Comparison of ENCODE assay signal across 17 cellular contexts in genomic region chr12:51087818-51088217, GRCh38. TPM values are rescaled to one million over a fixed set of nuclear protein-coding genes. Genes with fewer than 3 reads are reported as not detected.
DNase-seq lines count a peak whose midpoint lies in the region; ATAC-seq and TF ChIP-seq lines count a peak whose summit lies in the region.
"Had no signal": no experiment of that assay in that cellular context is flagged by ENCODE, and none has a peak within 500 bp of the region (broad histone marks: within the 10 kb centered on the region; RNA-seq: fewer than 3 reads in every experiment).

No MANE protein-coding gene starts in this region.

- H3K36me3 ChIP-seq in upper lobe of left lung (peaks cover 0 to 14% (median 2%) of the 10 kb centered on the region in 4 donors), suprapubic skin (peaks cover 13% of the 10 kb centered on the region)
- H3K36me3 ChIP-seq: BLaER1 had no signal

- TF ChIP-seq EP300 in upper lobe of left lung (IDR thresholded peaks at IDR 0.05): no peak
- no peak for TF ChIP-seq EP300 in suprapubic skin (IDR thresholded peaks at IDR 0.05)

- peak; percentile 37 for ATAC-seq in GM18519 (IDR thresholded peaks at IDR 0.05; ENCODE audit: low FRiP score, unreplicated experiment)
- ATAC-seq in upper lobe of left lung (ENCODE audit: low FRiP score in 2 of 2): no peak

- TF ChIP-seq CTCF in glutamatergic neuron (IDR thresholded peaks at IDR 0.05; ENCODE audit: partially characterized antibody, unreplicated experiment) (no peak), upper lobe of left lung (IDR thresholded peaks at IDR 0.05) (no peak), suprapubic skin (IDR thresholded peaks at IDR 0.05) (no peak)

- 87 to 94% methylated on average over 3 of the region's 3 CpGs for WGBS in upper lobe of left lung, 2 donors
- WGBS in suprapubic skin: 98% methylated on average over 3 of the region's 3 CpGs

- no peak for TF ChIP-seq POLR2A in upper lobe of left lung (IDR thresholded peaks at IDR 0.05)
- no peak for TF ChIP-seq POLR2A in suprapubic skin (IDR thresholded peaks at IDR 0.05)

- H3K4me1 Mint-ChIP-seq in activated T-helper 1 cell treated with anti-CD3 and anti-CD28 coated beads, Interleukin-12 subunit alpha, Interleukin-12 subunit beta, Interleukin-2, Interleukin-4 antibody, amounts not matched to agents 30 ng/mL and 10 ng/mL and 1 ng/mL, durations not matched to agents 14 hours and 24 hours and 36 hours (ENCODE audit: low read depth): peaks cover 24% of the 10 kb centered on the region
- no peaks in the 10 kb centered on the region for H3K4me1 Mint-ChIP-seq in glutamatergic neuron (ENCODE audit: low read depth, unreplicated experiment)
- H3K4me1 Mint-ChIP-seq: nephron had no signal

- H3K27me3 Mint-ChIP-seq in activated T-helper 1 cell treated with anti-CD3 and anti-CD28 coated beads, Interleukin-12 subunit alpha, Interleukin-12 subunit beta, Interleukin-2, Interleukin-4 antibody, amounts not matched to agents 30 ng/mL and 10 ng/mL and 1 ng/mL, durations not matched to agents 14 hours and 24 hours and 36 hours (ENCODE audit: insufficient read depth): no peaks in the 10 kb centered on the region
- H3K27me3 Mint-ChIP-seq in glutamatergic neuron (ENCODE audit: unreplicated experiment): peaks cover under 1% of the 10 kb centered on the region

- intact Hi-C loops in activated T-helper 1 cell treated with anti-CD3 and anti-CD28 coated beads, Interleukin-12 subunit alpha, Interleukin-12 subunit beta, Interleukin-2, Interleukin-4 antibody, amounts not matched to agents 30 ng/mL and 10 ng/mL and 1 ng/mL, durations not matched to agents 14 hours and 24 hours and 36 hours (cut with micrococcal nuclease): no loop called here

- H3K27ac ChIP-seq in upper lobe of left lung (no peak overlapping the region), suprapubic skin (no peak overlapping the region)
- H3K27ac ChIP-seq: BLaER1, parathyroid adenoma, thoracic aorta had no signal

- H3K36me3 Mint-ChIP-seq in activated T-helper 1 cell treated with anti-CD3 and anti-CD28 coated beads, Interleukin-12 subunit alpha, Interleukin-12 subunit beta, Interleukin-2, Interleukin-4 antibody, amounts not matched to agents 30 ng/mL and 10 ng/mL and 1 ng/mL, durations not matched to agents 14 hours and 24 hours and 36 hours (ENCODE audit: low read depth): peaks cover 10% of the 10 kb centered on the region
- no peaks in the 10 kb centered on the region for H3K36me3 Mint-ChIP-seq in glutamatergic neuron (ENCODE audit: unreplicated experiment)

- DNase-seq in activated CD8-positive, alpha-beta memory T cell treated with anti-CD3 and anti-CD28 coated beads for 24 hours: peak; percentile 49
- no peak for DNase-seq in activated CD8-positive, alpha-beta memory T cell treated with anti-CD3 and anti-CD28 coated beads, Interleukin-2, amount 50 U/mL, for 48 hours
- DNase-seq in activated T-helper 1 cell treated with anti-CD3 and anti-CD28 coated beads, Interleukin-12 subunit alpha, Interleukin-12 subunit beta, Interleukin-2, Interleukin-4 antibody, amounts not matched to agents 30 ng/mL and 10 ng/mL and 1 ng/mL, durations not matched to agents 14 hours and 24 hours and 36 hours (ENCODE audit: low spot score): no peak
- DNase-seq in stimulated activated CD4-positive, alpha-beta T cell treated with anti-CD3 and anti-CD28 coated beads, Interleukin-1b, Interleukin-23, amount 100 ng/mL, for 48 hours: peak; percentile 52
- DNase-seq in glutamatergic neuron (no peak), upper lobe of left lung (no peak), suprapubic skin (ENCODE audit: low spot score in 2 of 2) (no peak)
- DNase-seq: cortex of kidney, mesenchymal stem cell, NCI-H1417 treated with DMSO at 0.1 percent for 48 hours, NCI-H526 treated with DMSO at 0.1 percent for 48 hours, SHP77 treated with DMSO at 0.1 percent for 48 hours had no signal

- H3K27me3 ChIP-seq in upper lobe of left lung: no peaks in the 10 kb centered on the region
- H3K27me3 ChIP-seq in suprapubic skin: no peaks in the 10 kb centered on the region
- H3K27me3 ChIP-seq: BLaER1 had no signal

- H3K9me3 Mint-ChIP-seq in activated T-helper 1 cell treated with anti-CD3 and anti-CD28 coated beads, Interleukin-12 subunit alpha, Interleukin-12 subunit beta, Interleukin-2, Interleukin-4 antibody, amounts not matched to agents 30 ng/mL and 10 ng/mL and 1 ng/mL, durations not matched to agents 14 hours and 24 hours and 36 hours: no peaks in the 10 kb centered on the region
- H3K9me3 Mint-ChIP-seq in glutamatergic neuron (ENCODE audit: unreplicated experiment): no peaks in the 10 kb centered on the region
- H3K9me3 Mint-ChIP-seq: nephron had no signal

- H3K4me1 ChIP-seq in upper lobe of left lung (peaks cover 0 to 6% (median 5%) of the 10 kb centered on the region in 4 donors), suprapubic skin (peaks cover 3% of the 10 kb centered on the region)
- H3K4me1 ChIP-seq: parathyroid adenoma had no signal

- no peak overlapping the region for H3K4me3 Mint-ChIP-seq in activated T-helper 1 cell treated with anti-CD3 and anti-CD28 coated beads, Interleukin-12 subunit alpha, Interleukin-12 subunit beta, Interleukin-2, Interleukin-4 antibody, amounts not matched to agents 30 ng/mL and 10 ng/mL and 1 ng/mL, durations not matched to agents 14 hours and 24 hours and 36 hours
- H3K4me3 Mint-ChIP-seq in glutamatergic neuron (ENCODE audit: unreplicated experiment): no peak overlapping the region

- H3K4me3 ChIP-seq in upper lobe of left lung: no peak overlapping the region
- H3K4me3 ChIP-seq in suprapubic skin: no peak overlapping the region
- H3K4me3 ChIP-seq: BLaER1, thoracic aorta had no signal

- H3K9me3 ChIP-seq in upper lobe of left lung (no peaks in the 10 kb centered on the region), suprapubic skin (no peaks in the 10 kb centered on the region)
- H3K9me3 ChIP-seq: BLaER1, thoracic aorta had no signal

- H3K27ac Mint-ChIP-seq in activated T-helper 1 cell treated with anti-CD3 and anti-CD28 coated beads, Interleukin-12 subunit alpha, Interleukin-12 subunit beta, Interleukin-2, Interleukin-4 antibody, amounts not matched to agents 30 ng/mL and 10 ng/mL and 1 ng/mL, durations not matched to agents 14 hours and 24 hours and 36 hours: peak overlapping the region; percentile 35
- no peak overlapping the region for H3K27ac Mint-ChIP-seq in glutamatergic neuron (ENCODE audit: unreplicated experiment)
- H3K27ac Mint-ChIP-seq: nephron had no signal

RNA-seq across cellular contexts. Expression of gene CSRNP2, which starts 4.4 kb away (rescaled TPM):
- total RNA-seq in activated T-helper 1 cell treated with anti-CD3 and anti-CD28 coated beads, Interleukin-12 subunit alpha, Interleukin-12 subunit beta, Interleukin-2, Interleukin-4 antibody, amounts not matched to agents 30 ng/mL and 10 ng/mL and 1 ng/mL, durations not matched to agents 14 hours and 24 hours and 36 hours: 28.6 and 35.2 TPM in 2 replicates
- total RNA-seq in glutamatergic neuron (ENCODE audit: unreplicated experiment) (90.6 TPM), upper lobe of left lung (10 to 100 TPM; 20.3 to 29.6 (median 23.5) TPM), suprapubic skin (10 to 100 TPM; 16.5 to 23.3 (median 20.3) TPM)

RNA-seq across cellular contexts. Expression of gene LETMD1, which starts 39.7 kb away (rescaled TPM):
- total RNA-seq in activated T-helper 1 cell treated with anti-CD3 and anti-CD28 coated beads, Interleukin-12 subunit alpha, Interleukin-12 subunit beta, Interleukin-2, Interleukin-4 antibody, amounts not matched to agents 30 ng/mL and 10 ng/mL and 1 ng/mL, durations not matched to agents 14 hours and 24 hours and 36 hours: 70.7 and 74.3 TPM in 2 replicates
- total RNA-seq in glutamatergic neuron (ENCODE audit: unreplicated experiment) (37.1 TPM), upper lobe of left lung (10 to 100 TPM; 36.3 to 98.9 (median 58.1) TPM), suprapubic skin (10 to 100 TPM; 38.5 to 93.2 (median 72.3) TPM)

Comparison
In these comparisons a context has a peak if more than half of its experiments do, and no peak if none do; other contexts are left out.
1. DNase-seq: peak in activated CD8-positive, alpha-beta memory T cell treated with anti-CD3 and anti-CD28 coated beads for 24 hours (single experiment) and stimulated activated CD4-positive, alpha-beta T cell treated with anti-CD3 and anti-CD28 coated beads, Interleukin-1b, Interleukin-23, amount 100 ng/mL, for 48 hours (single experiment); none in activated CD8-positive, alpha-beta memory T cell treated with anti-CD3 and anti-CD28 coated beads, Interleukin-2, amount 50 U/mL, for 48 hours (single experiment), activated T-helper 1 cell treated with anti-CD3 and anti-CD28 coated beads, Interleukin-12 subunit alpha, Interleukin-12 subunit beta, Interleukin-2, Interleukin-4 antibody, amounts not matched to agents 30 ng/mL and 10 ng/mL and 1 ng/mL, durations not matched to agents 14 hours and 24 hours and 36 hours (single experiment), glutamatergic neuron (single experiment), upper lobe of left lung (0 of 2) and suprapubic skin (0 of 2).